In genomic region chr6:42367353-42368011, GRCh38 we compare ENCODE assay signal across 8 cellular contexts.
A peak's percentile ranks its signal among the peaks of the same experiment; 100 is the strongest.
DNase-seq lines count a peak whose midpoint lies in the region; ATAC-seq, FAIRE-seq and TF ChIP-seq lines count a peak whose summit lies in the region.

No MANE protein-coding gene starts in this region.

- H3K27ac ChIP-seq in muscle layer of duodenum (ENCODE audit: low read length) = peak overlapping the region; percentile 35
- H3K27ac ChIP-seq in breast epithelium = peak overlapping the region in 1 of 2 donors; percentile 5

- peak; percentile 21 for DNase-seq in stimulated activated CD4-positive, alpha-beta T cell treated with anti-CD3 and anti-CD28 coated beads, Interleukin-4, amount 100 ng/mL, for 24 hours
- DNase-seq in stimulated activated CD4-positive, alpha-beta T cell treated with anti-CD3 and anti-CD28 coated beads, Interleukin-12 subunit alpha, Interleukin-12 subunit beta, amount 100 ng/mL, for 4 hours = no peak
- peak; percentile 55 to 61 for DNase-seq in activated T-cell treated with anti-CD3 and anti-CD28 coated beads, Interleukin-2, amount 50 U/mL, for 48 hours
- DNase-seq in NCI-H1105 (lab: John Stamatoyannopoulos, UW) = no peak
- no peak for DNase-seq in HTR-8/SVneo (ENCODE audit: insufficient read length, low spot score)
- DNase-seq in breast epithelium (ENCODE audit: low spot score in 2 of 2) = no peak

- intact Hi-C loops in breast epithelium (cut with DNase I; ENCODE audit: low total_unique reads) = loop anchor here (2.0 kb wide), 1 partner anchor 67 kb away; no protein-coding TSS in a partner anchor

- no peaks in the 10 kb centered on the region for H3K27me3 ChIP-seq in muscle layer of duodenum (ENCODE audit: low read depth, low read length)
- H3K27me3 ChIP-seq in breast epithelium = no peaks in the 10 kb centered on the region

- H3K36me3 ChIP-seq in muscle layer of duodenum (ENCODE audit: control insufficient read depth in 1 of 2, insufficient read depth in 2 of 2, low read length in 2 of 2) (no peaks in the 10 kb centered on the region), breast epithelium (no peaks in the 10 kb centered on the region)

- peak; percentile 71 for ATAC-seq in HG03354 (IDR thresholded peaks at IDR 0.05; ENCODE audit: poor library complexity, severe bottlenecking, unreplicated experiment)

- H3K9me3 ChIP-seq in muscle layer of duodenum (ENCODE audit: control insufficient read depth in 1 of 2, low read length in 2 of 2) = no peaks in the 10 kb centered on the region
- no peaks in the 10 kb centered on the region for H3K9me3 ChIP-seq in breast epithelium

- no peak for TF ChIP-seq POLR2A in breast epithelium (IDR thresholded peaks at IDR 0.05)

- no peak for TF ChIP-seq CTCF in breast epithelium (IDR thresholded peaks at IDR 0.05)

- no peak for FAIRE-seq in HTR-8/SVneo (lab: Jason Lieb, UNC)

- H3K4me3 ChIP-seq in muscle layer of duodenum (ENCODE audit: low read depth in 1 of 2, low read length in 2 of 2) = peak overlapping the region in 1 of 2 donors; percentile 38
- H3K4me3 ChIP-seq in breast epithelium = no peak overlapping the region

- H3K4me1 ChIP-seq in muscle layer of duodenum (ENCODE audit: control insufficient read depth in 1 of 2, insufficient read depth in 2 of 2, low read length in 2 of 2) (peaks cover 14 to 25% of the 10 kb centered on the region in 2 donors), breast epithelium (no peaks in the 10 kb centered on the region)

Comparison
In these comparisons a context has a peak if more than half of its experiments do, and no peak if none do; other contexts are left out.
1. DNase-seq: peak in stimulated activated CD4-positive, alpha-beta T cell treated with anti-CD3 and anti-CD28 coated beads, Interleukin-4, amount 100 ng/mL, for 24 hours (single experiment) and activated T-cell treated with anti-CD3 and anti-CD28 coated beads, Interleukin-2, amount 50 U/mL, for 48 hours (2 of 2); none in stimulated activated CD4-positive, alpha-beta T cell treated with anti-CD3 and anti-CD28 coated beads, Interleukin-12 subunit alpha, Interleukin-12 subunit beta, amount 100 ng/mL, for 4 hours (single experiment), NCI-H1105 (single experiment), HTR-8/SVneo (single experiment) and breast epithelium (0 of 2).